ENCODE assay signal across 8 cellular contexts in the genomic region with DNA sequence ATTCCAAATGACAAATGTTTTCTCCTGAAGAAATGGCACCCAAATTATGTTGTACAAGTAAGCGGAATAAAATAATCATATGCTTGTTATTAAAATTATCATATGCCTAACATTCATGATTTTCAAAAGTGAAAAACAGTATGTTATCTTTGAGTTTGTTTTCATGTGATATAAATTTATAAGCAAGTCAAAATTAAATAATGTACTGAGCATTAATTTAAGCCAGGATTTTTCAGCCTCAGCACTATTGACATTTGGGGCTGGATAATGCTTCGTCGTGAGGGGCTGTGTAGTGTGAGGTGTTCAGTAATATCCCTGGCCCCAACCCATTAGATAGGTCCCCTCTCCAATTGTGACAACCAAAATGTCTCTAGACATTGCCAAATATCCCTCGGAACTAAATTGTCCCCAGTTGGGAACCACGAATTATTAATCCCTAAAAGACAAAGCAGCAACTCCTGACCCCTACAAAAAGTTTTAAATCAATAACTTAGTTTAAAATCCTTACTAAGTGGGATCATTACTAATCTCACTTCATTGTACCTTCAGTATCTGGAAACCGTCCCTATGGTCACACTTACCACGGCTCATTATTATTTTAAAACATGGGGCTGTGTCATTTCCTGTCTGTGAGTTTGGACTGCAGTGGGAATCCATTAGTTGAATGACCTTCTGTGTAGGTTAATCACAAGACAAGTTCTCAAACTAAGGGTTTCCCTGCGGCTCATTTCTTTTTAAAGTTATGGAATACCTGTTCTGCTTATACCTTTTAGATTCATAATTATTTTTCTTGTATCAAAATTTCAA. TPM values are rescaled to one million over a fixed set of nuclear protein-coding genes. Genes with fewer than 3 reads are reported as not detected.
A peak's percentile ranks its signal among the peaks of the same experiment; 100 is the strongest.
DNase-seq lines count a peak whose midpoint lies in the region; ATAC-seq and TF ChIP-seq lines count a peak whose summit lies in the region.

No MANE protein-coding gene starts in this region.

- H3K27ac Mint-ChIP-seq in HFFc6 = peak overlapping the region; percentile 93
- peak overlapping the region; percentile 87 for H3K27ac Mint-ChIP-seq in memory B cell

- H3K36me3 Mint-ChIP-seq in HFFc6 (ENCODE audit: low read depth) = peaks cover 10% of the 10 kb centered on the region; the same call in 1 of the 2 replicates
- peaks cover 12% of the 10 kb centered on the region for H3K36me3 Mint-ChIP-seq in memory B cell

- intact Hi-C loops in body of pancreas (cut with DNase I) = no loop called here

- H3K27me3 Mint-ChIP-seq in HFFc6 (ENCODE audit: insufficient read depth) (no peaks in the 10 kb centered on the region), memory B cell (no peaks in the 10 kb centered on the region)

- H3K9me3 Mint-ChIP-seq in HFFc6 (no peaks in the 10 kb centered on the region), memory B cell (no peaks in the 10 kb centered on the region)

- no peaks in the 10 kb centered on the region for H3K9me3 ChIP-seq in body of pancreas

- H3K36me3 ChIP-seq in body of pancreas (replicated peaks in 1 of 2; ENCODE audit: insufficient read depth in 1 of 2, low read depth in 2 of 2) = no peaks in the 10 kb centered on the region

- peaks cover 21% of the 10 kb centered on the region for H3K4me1 ChIP-seq in body of pancreas

- DNase-seq in NCI-H2227 treated with DMSO at 0.1 percent for 48 hours (lab: John Stamatoyannopoulos, UW) = peak; percentile 7
- no peak for DNase-seq in NCI-H2227 (lab: John Stamatoyannopoulos, UW; ENCODE audit: unreplicated experiment)
- peak; percentile 52 for DNase-seq in HFFc6
- peak; percentile 40 to 43 for DNase-seq in NCI-H446 (lab: John Stamatoyannopoulos, UW)
- DNase-seq in body of pancreas = no peak
- no peak for DNase-seq in memory B cell (ENCODE audit: low spot score in 2 of 2)
- DNase-seq in nucleus accumbens (lab: John Stamatoyannopoulos, UW) = no peak

- no peak for TF ChIP-seq CTCF in HFFc6 (IDR thresholded peaks at IDR 0.05)
- TF ChIP-seq CTCF in body of pancreas (IDR thresholded peaks at IDR 0.05) = no peak

- H3K4me3 ChIP-seq in body of pancreas = no peak overlapping the region

- ATAC-seq in body of pancreas = no peak
- ATAC-seq in memory B cell (ENCODE audit: low read depth) = no peak
- no peak for ATAC-seq in GM19467 (IDR thresholded peaks at IDR 0.05; ENCODE audit: unreplicated experiment)

- WGBS in body of pancreas, 2 donors = 36 to 43% methylated on average over 8 of the region's 8 CpGs

- no peaks in the 10 kb centered on the region for H3K27me3 ChIP-seq in body of pancreas

- H3K4me1 Mint-ChIP-seq in HFFc6 (ENCODE audit: low read depth) (peaks cover 30% of the 10 kb centered on the region), memory B cell (peaks cover 25% of the 10 kb centered on the region)

- no peak for TF ChIP-seq POLR2A in body of pancreas (IDR thresholded peaks at IDR 0.05)

- H3K27ac ChIP-seq in body of pancreas = peak overlapping the region in 3 of 4 donors; percentile 87 to 93 (median 89)

- H3K4me3 Mint-ChIP-seq in HFFc6 (peak overlapping the region; percentile 91), memory B cell (peak overlapping the region; percentile 84)

RNA-seq across cellular contexts. Expression of a gene that starts 1.3 kb away (rescaled TPM):
- total RNA-seq in HFFc6 (2021; fragmentation: NEBNext Ultra II Directional; extraction: Animal tissue kit (Norgen Biotek cat#: 25700)) = 10 to 100 TPM; 52.9 to 64.0 (median 59.6) TPM
- total RNA-seq in body of pancreas = 10 to 100 TPM; 25.1 to 30.1 TPM

RNA-seq across cellular contexts. Expression of a gene that starts 44.8 kb away (rescaled TPM):
- total RNA-seq in HFFc6 (2021; fragmentation: NEBNext Ultra II Directional; extraction: Animal tissue kit (Norgen Biotek cat#: 25700)) = 10 to 100 TPM; 58.2 to 70.8 (median 67.1) TPM
- total RNA-seq in body of pancreas = 10 to 100 TPM; 33.6 to 45.1 TPM

Comparison
In these comparisons a context has a peak if more than half of its experiments do, and no peak if none do; other contexts are left out.
1. DNase-seq: peak in NCI-H2227 treated with DMSO at 0.1 percent for 48 hours (single experiment), HFFc6 (single experiment) and NCI-H446 (2 of 2); none in NCI-H2227 (single experiment), body of pancreas (0 of 4), memory B cell (0 of 2) and nucleus accumbens (0 of 56).